8 cellular contexts compared by ENCODE assay signal in the genomic region with DNA sequence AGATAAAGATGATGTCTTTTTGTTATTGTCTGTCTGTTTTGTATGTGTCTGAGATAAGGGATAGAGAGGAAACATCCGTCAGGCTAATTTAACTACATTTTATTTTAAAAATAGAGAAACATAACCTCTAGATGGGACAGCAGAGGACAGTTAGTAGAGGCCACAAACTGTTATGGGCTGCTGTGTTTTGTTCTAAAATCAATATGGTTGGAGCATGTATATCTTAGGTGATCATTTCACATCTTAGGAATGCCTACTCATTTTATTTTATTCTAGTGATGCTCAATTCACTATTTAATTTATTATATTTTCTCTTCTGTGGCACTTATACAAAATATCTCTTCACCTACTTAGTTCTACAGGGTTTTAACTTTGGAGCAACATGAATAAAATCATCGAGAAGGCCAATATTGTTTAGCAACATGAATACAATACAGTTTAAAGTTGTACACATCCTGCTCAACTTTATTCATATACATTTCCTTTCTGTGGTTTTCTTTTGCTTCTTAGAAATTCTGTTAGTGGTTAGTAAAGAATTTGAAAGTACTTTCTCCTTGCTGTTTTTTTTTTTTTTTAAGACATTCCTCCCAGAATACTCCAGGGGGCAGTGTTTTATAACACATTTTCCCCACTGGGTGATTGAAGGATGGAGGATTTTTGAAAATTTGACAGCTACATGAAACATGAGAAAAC.
DNase-seq lines count a peak whose midpoint lies in the region; ATAC-seq and TF ChIP-seq lines count a peak whose summit lies in the region.

No MANE protein-coding gene starts in this region.

- DNase-seq in left ventricle myocardium inferior (no peak), right cardiac atrium (no peak), RPMI7951 (ENCODE audit: low read depth) (peak; percentile 23), epithelial cell of proximal tubule (ENCODE audit: low read depth) (no peak), progenitor cell of endocrine pancreas (ENCODE audit: low spot score, unreplicated experiment) (no peak)

- peak overlapping the region; percentile 3 for H3K27ac Mint-ChIP-seq in progenitor cell of endocrine pancreas

- peaks cover 10% of the 10 kb centered on the region for H3K36me3 Mint-ChIP-seq in progenitor cell of endocrine pancreas (ENCODE audit: insufficient read depth)

- H3K27me3 Mint-ChIP-seq in progenitor cell of endocrine pancreas: no peaks in the 10 kb centered on the region

- TF ChIP-seq CTCF in left ventricle myocardium inferior (IDR thresholded peaks at IDR 0.05; ENCODE audit: borderline replicate concordance): peak; percentile 64
- peak; percentile 75 for TF ChIP-seq CTCF in epithelial cell of proximal tubule (conservative IDR thresholded peaks at IDR 0.05; ENCODE audit: low read depth, low read length)
- TF ChIP-seq CTCF in progenitor cell of endocrine pancreas (IDR thresholded peaks at IDR 0.05; ENCODE audit: unreplicated experiment): peak; percentile 77

- H3K4me1 ChIP-seq in left ventricle myocardium inferior (no peaks in the 10 kb centered on the region), right cardiac atrium (ENCODE audit: control insufficient read depth, insufficient read depth, low read length) (no peaks in the 10 kb centered on the region)

- 82% methylated on average over 2 of the region's 2 CpGs for WGBS in right cardiac atrium

- no peaks in the 10 kb centered on the region for H3K36me3 ChIP-seq in left ventricle myocardium inferior

- no peaks in the 10 kb centered on the region for H3K9me3 ChIP-seq in left ventricle myocardium inferior (replicated peaks)
- H3K9me3 ChIP-seq in right cardiac atrium (ENCODE audit: control insufficient read depth, low read length): no peaks in the 10 kb centered on the region

- no peaks in the 10 kb centered on the region for H3K9me3 Mint-ChIP-seq in progenitor cell of endocrine pancreas (ENCODE audit: low read depth)

- H3K4me3 Mint-ChIP-seq in progenitor cell of endocrine pancreas (ENCODE audit: low read depth): no peak overlapping the region

- ATAC-seq in right cardiac atrium (no peak), HG02623 (IDR thresholded peaks at IDR 0.05; ENCODE audit: unreplicated experiment) (peak; percentile 71), HG03025 (IDR thresholded peaks at IDR 0.05; ENCODE audit: low FRiP score, unreplicated experiment) (no peak), HG02840 (IDR thresholded peaks at IDR 0.05; ENCODE audit: low FRiP score, unreplicated experiment) (no peak)

- H3K4me3 ChIP-seq in left ventricle myocardium inferior (no peak overlapping the region), right cardiac atrium (ENCODE audit: low read length) (no peak overlapping the region), epithelial cell of proximal tubule (ENCODE audit: low read depth, low read length) (no peak overlapping the region)

- H3K27ac ChIP-seq in left ventricle myocardium inferior (replicated peaks): no peak overlapping the region
- H3K27ac ChIP-seq in right cardiac atrium (ENCODE audit: low read length): no peak overlapping the region

- peaks cover 4% of the 10 kb centered on the region for H3K4me1 Mint-ChIP-seq in progenitor cell of endocrine pancreas (ENCODE audit: low read depth)

- intact Hi-C loops in left ventricle myocardium inferior (cut with micrococcal nuclease): no loop called here
- intact Hi-C loops in right cardiac atrium (cut with DNase I): no loop called here

- H3K27me3 ChIP-seq in left ventricle myocardium inferior (ENCODE audit: low read depth) (no peaks in the 10 kb centered on the region), right cardiac atrium (ENCODE audit: control insufficient read depth, insufficient read depth) (no peaks in the 10 kb centered on the region)
